1 cellular context compared by ENCODE assay signal in the genomic region with DNA sequence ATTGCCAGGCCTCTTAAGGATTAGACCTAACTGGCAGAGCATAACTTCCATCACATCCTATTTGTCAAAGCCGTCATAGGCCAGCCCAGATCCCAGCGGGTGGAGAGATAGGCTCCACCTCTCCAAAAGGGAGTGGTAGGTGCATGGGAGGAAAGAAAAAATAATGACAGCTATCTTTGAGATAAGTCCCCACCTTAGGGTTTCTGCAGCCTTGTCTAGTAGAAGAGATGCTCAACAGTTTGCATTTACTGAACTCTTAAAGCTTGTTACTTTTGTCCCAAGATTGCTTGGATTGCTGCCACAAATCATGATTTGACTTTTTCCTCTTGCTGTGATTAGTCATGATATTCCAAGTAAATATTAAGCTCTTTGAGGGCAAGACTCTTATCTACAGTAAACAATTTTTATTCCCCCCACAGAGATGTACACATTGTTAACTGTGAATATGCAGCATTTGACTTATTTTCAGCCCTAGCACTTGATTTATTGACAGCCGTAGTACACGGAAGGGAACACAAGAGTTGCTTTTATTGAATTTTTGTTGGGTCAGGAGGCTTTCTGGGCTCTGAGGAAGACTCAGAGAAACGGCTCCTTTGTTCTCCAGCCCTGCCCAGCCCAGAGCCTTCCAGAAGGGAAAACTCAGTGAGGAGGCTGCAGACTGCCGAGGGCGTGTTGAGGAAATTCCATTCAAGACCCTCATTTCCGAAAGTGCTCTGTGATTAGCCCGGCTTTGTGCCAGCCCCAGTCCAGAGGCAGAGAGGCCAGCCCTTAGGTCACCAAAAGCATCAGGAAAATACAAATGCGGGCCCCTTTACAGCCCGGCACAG.
TF ChIP-seq lines count a peak whose summit lies in the region.

No MANE protein-coding gene starts in this region.

TF ChIP-seq in HEK293, 187 proteins besides CTCF, POLR2A, EP300 and RAD21 (continued from another document):
- TF ChIP-seq, protein P1, sequence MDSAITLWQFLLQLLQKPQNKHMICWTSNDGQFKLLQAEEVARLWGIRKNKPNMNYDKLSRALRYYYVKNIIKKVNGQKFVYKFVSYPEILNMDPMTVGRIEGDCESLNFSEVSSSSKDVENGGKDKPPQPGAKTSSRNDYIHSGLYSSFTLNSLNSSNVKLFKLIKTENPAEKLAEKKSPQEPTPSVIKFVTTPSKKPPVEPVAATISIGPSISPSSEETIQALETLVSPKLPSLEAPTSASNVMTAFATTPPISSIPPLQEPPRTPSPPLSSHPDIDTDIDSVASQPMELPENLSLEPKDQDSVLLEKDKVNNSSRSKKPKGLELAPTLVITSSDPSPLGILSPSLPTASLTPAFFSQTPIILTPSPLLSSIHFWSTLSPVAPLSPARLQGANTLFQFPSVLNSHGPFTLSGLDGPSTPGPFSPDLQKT (IDR thresholded peaks at IDR 0.05; ENCODE audit: borderline replicate concordance, low read depth, low read length), result no peak
- TF ChIP-seq, protein P2, sequence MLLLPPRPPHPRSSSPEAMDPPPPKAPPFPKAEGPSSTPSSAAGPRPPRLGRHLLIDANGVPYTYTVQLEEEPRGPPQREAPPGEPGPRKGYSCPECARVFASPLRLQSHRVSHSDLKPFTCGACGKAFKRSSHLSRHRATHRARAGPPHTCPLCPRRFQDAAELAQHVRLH (tag by site-specific recombination; IDR thresholded peaks at IDR 0.05), result 0 out of 2 replicates have a peak, but pooled peaks have one; percentile 18
- TF ChIP-seq IKZF3 (tag by site-specific recombination; IDR thresholded peaks at IDR 0.05) (no peak), ZNF48 (tag by site-specific recombination; IDR thresholded peaks at IDR 0.05) (no peak)
TF ChIP-seq in HEK293: peak in this region for 39.
